20 cellular contexts compared by ENCODE assay signal in the genomic region with DNA sequence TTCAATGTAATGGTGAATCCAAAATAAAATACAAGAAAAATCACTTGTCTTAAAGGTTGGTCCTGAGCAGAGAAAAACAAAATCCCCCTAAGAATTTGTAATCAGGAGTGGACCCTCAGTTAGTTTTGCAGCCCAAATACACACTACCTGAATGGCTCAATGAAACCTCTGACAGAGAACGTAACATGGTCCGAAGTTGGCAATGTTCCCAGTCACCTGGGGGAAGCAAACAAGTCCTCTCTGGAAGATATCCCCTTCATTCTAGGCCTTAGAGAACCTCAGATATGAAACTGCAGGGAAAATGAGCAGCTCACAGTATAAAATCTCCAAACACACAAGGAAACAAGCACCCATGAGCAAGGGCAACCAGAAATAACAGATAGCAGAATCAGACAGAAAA. TPM values are rescaled to one million over a fixed set of nuclear protein-coding genes. Genes with fewer than 3 reads are reported as not detected.
A peak's percentile ranks its signal among the peaks of the same experiment; 100 is the strongest.
DNase-seq lines count a peak whose midpoint lies in the region; ATAC-seq, FAIRE-seq and TF ChIP-seq lines count a peak whose summit lies in the region.
"Had no signal": no experiment of that assay in that cellular context is flagged by ENCODE, and none has a peak within 500 bp of the region (broad histone marks: within the 10 kb centered on the region; RNA-seq: fewer than 3 reads in every experiment).

No MANE protein-coding gene starts in this region.

- TF ChIP-seq CTCF in K562 (IDR thresholded peaks at IDR 0.05 in 2 of 3, conservative IDR thresholded peaks at IDR 0.05 in 1 of 3; ENCODE audit: insufficient read depth in 2 of 3, low read depth in 1 of 3, low read length in 3 of 3) = no peak
- TF ChIP-seq CTCF in testis (IDR thresholded peaks at IDR 0.05) = no peak

- no TSS peak for BruUV-seq in K562 (replicated peaks; lab: Mats Ljungman, UMichigan)

- H3K27me3 ChIP-seq in K562 (ENCODE audit: control insufficient read depth in 2 of 2, insufficient read depth in 2 of 2, low read length in 2 of 2) (no peaks in the 10 kb centered on the region), testis (no peaks in the 10 kb centered on the region)

- H4K20me1 ChIP-seq in K562 (replicated peaks; ENCODE audit: control insufficient read depth, insufficient read depth, low read length) = no peaks in the 10 kb centered on the region

- ATAC-seq in K562 = no peak
- ATAC-seq: HCT116, T-helper 17 cell had no signal

- POLR2A ChIA-PET in K562 (lab: Yijun Ruan, JAX) = interaction anchor here (1.1 kb wide), 1 partner anchor 14 kb away, joined by 3 read pairs; no protein-coding TSS in a partner anchor

- H3K27ac ChIP-seq in K562 (ENCODE audit: extremely low read depth, low read depth, low read length) = no peak overlapping the region
- no peak overlapping the region for H3K27ac ChIP-seq in testis
- H3K27ac ChIP-seq: PC-9, RWPE1, SK-N-MC had no signal

- 6% methylated on average over 2 of the region's 2 CpGs for WGBS in K562 (ENCODE audit: insufficient coverage, low coverage, missing lambda C conversion rate)
- 88% methylated on average over 2 of the region's 2 CpGs for WGBS in testis, 2 donors

- DNase-seq in NCI-H748 (lab: John Stamatoyannopoulos, UW; ENCODE audit: unreplicated experiment) (peak; percentile 57), NCI-H748 treated with DMSO at 0.1 percent for 48 hours (lab: John Stamatoyannopoulos, UW) (no peak), NCI-H69 (lab: John Stamatoyannopoulos, UW) (peak; percentile 74), K562 (ENCODE audit: extremely low read depth in 1 of 4, low spot score in 3 of 4) (peak in 1 of 4 experiments; percentile 14), testis (peak; percentile 5), NOMO-1 (lab: John Stamatoyannopoulos, UW; ENCODE audit: unreplicated experiment in 2 of 2) (no peak), NCI-H526 treated with DMSO at 0.1 percent for 48 hours (lab: John Stamatoyannopoulos, UW) (no peak)
- DNase-seq: CD4-positive, CD25-positive, alpha-beta regulatory T cell; GDM1; Karpas-422; NCI-H1436 treated with DMSO at 0.1 percent for 48 hours; NCI-H2029 treated with DMSO at 0.1 percent for 48 hours; PC-9; SHP77 treated with DMSO at 0.1 percent for 48 hours; SW 1271; T-helper 17 cell had no signal

- no peak for TF ChIP-seq POLR2A in K562 (conservative IDR thresholded peaks at IDR 0.05)
- TF ChIP-seq POLR2A in testis (IDR thresholded peaks at IDR 0.05) = no peak

- no peak for TF ChIP-seq EP300 in K562 (IDR thresholded peaks at IDR 0.05; ENCODE audit: low read length)

- no peak overlapping the region for H3K4me2 ChIP-seq in K562 (ENCODE audit: insufficient read depth, low read length)
- H3K4me2 ChIP-seq: PC-9 had no signal

- H3K9me3 ChIP-seq in K562 (replicated peaks; ENCODE audit: control insufficient read depth, insufficient read depth, low read depth, low read length) = no peaks in the 10 kb centered on the region
- H3K9me3 ChIP-seq in testis = no peaks in the 10 kb centered on the region

- no peak overlapping the region for H3K4me3 ChIP-seq in K562
- H3K4me3 ChIP-seq in testis = no peak overlapping the region
- H3K4me3 ChIP-seq: PC-9, SK-N-MC had no signal

- no peak for FAIRE-seq in K562 (lab: Jason Lieb, UNC)
- FAIRE-seq: H1 had no signal

- H2AFZ ChIP-seq in K562 (ENCODE audit: low read depth, low read length) = no peak overlapping the region
- H2AFZ ChIP-seq: PC-9 had no signal

- H3K4me1 ChIP-seq in K562 (replicated peaks in 1 of 2; ENCODE audit: control insufficient read depth in 2 of 2, insufficient read depth in 2 of 2, low read length in 2 of 2) (no peaks in the 10 kb centered on the region), testis (no peaks in the 10 kb centered on the region)

- no peaks in the 10 kb centered on the region for H3K9me1 ChIP-seq in K562 (ENCODE audit: control insufficient read depth, insufficient read depth, low read length)

- no peak for TF ChIP-seq RAD21 in K562 (CRISPR knock-in tag; conservative IDR thresholded peaks at IDR 0.05 in 1 of 2, IDR thresholded peaks at IDR 0.05 in 1 of 2)

- in situ Hi-C loops in K562 (cut with MboI) = no loop called here

- H3K36me3 ChIP-seq in K562 (ENCODE audit: control insufficient read depth, insufficient read depth, low read length) = no peaks in the 10 kb centered on the region
- H3K36me3 ChIP-seq in testis (ENCODE audit: low read depth, missing control alignments) = no peaks in the 10 kb centered on the region

- CTCF ChIA-PET in K562 (lab: Yijun Ruan, JAX; ENCODE audit: low intra/inter-chr PET ratio) = no interaction called here

- no peaks in the 10 kb centered on the region for H3K79me2 ChIP-seq in K562 (ENCODE audit: control insufficient read depth, insufficient read depth, low read length)

- no peak overlapping the region for H3K9ac ChIP-seq in K562 (ENCODE audit: insufficient read depth in 1 of 2, low read depth in 2 of 2, low read length in 2 of 2)

- intact Hi-C loops in K562 (cut with micrococcal nuclease) = no loop called here
- intact Hi-C loops in testis (cut with DNase I; ENCODE audit: low total_unique reads) = no loop called here

TF ChIP-seq in K562, 482 proteins besides CTCF, POLR2A, EP300 and RAD21:
- TF ChIP-seq SREBF1 (IDR thresholded peaks at IDR 0.05; ENCODE audit: borderline replicate concordance, low read depth, low read length) (no peak), RCOR1 (IDR thresholded peaks at IDR 0.05; ENCODE audit: borderline replicate concordance in 1 of 2, low read depth in 2 of 2, low read length in 2 of 2) (no peak), NFIC (IDR thresholded peaks at IDR 0.05) (peak; percentile 51), ZNF239 (CRISPR knock-in tag; IDR thresholded peaks at IDR 0.05) (no peak)

RNA-seq across cellular contexts. Expression of a gene that starts 58.2 kb away (rescaled TPM):
- 39.3 and 72.1 TPM in 2 replicates for total RNA-seq in K562 (2011; cell fraction: chromatin; rRNA removed; ENCODE audit: low replicate concordance)
- 17.2 and 19.9 TPM in 2 replicates for total RNA-seq in K562 (2011; cell fraction: nucleolus; rRNA removed)
- 24.6 and 25.3 TPM in 2 replicates for total RNA-seq in K562 (2011; cell fraction: nucleoplasm; rRNA removed)
- total RNA-seq in K562 (2014; rRNA removed) (17.8 and 20.0 TPM in 2 replicates), K562 (2014; rRNA removed; fragmentation: Illumina TruSeq; extraction: Trizol) (16.3 and 16.6 TPM in 2 replicates), K562 (2015; rRNA removed; fragmentation: Illumina TruSeq; extraction: Trizol) (15.8 and 16.7 TPM in 2 replicates), K562 (2021) (34.7 and 35.5 TPM in 2 replicates), testis (10 to 100 TPM; 65.5 to 81.0 TPM)
- polyA plus RNA-seq in K562 (2011; rRNA removed) (12.6 and 19.4 TPM in 2 replicates), K562 (2014; fragmentation: Illumina TruSeq; extraction: Trizol) (30.8 and 32.0 TPM in 2 replicates), K562 (2014; fragmentation: Nextera tagmentation; extraction: Ambion mirVana) (1 to 10 TPM; 3.3 to 3.8 TPM), K562 (2014; rRNA removed) (24.0 and 25.0 TPM in 2 replicates), testis (ENCODE audit: insufficient read depth, low read depth, low replicate concordance) (64.8 TPM)
- polyA plus RNA-seq in K562 (2011; cell fraction: cytosol; rRNA removed) = 5.1 and 10.8 TPM in 2 replicates
- polyA plus RNA-seq in K562 (2011; cell fraction: nucleus; rRNA removed) = 33.7 and 39.5 TPM in 2 replicates
- 25.6 and 28.0 TPM in 2 replicates for polyA plus RNA-seq in K562 (2012)
- polyA minus RNA-seq in K562 (2011; rRNA and poly(A)+ RNA removed) = 23.7 and 24.2 TPM in 2 replicates
- 23.6 and 25.3 TPM in 2 replicates for polyA minus RNA-seq in K562 (2011; cell fraction: cytosol; rRNA and poly(A)+ RNA removed)
- polyA minus RNA-seq in K562 (2011; cell fraction: nucleus; rRNA and poly(A)+ RNA removed) = 9.2 and 16.8 TPM in 2 replicates

RNA-seq across cellular contexts. Expression of a gene that starts 58.7 kb away (rescaled TPM):
- 56.1 and 169 TPM in 2 replicates for total RNA-seq in K562 (2011; cell fraction: chromatin; rRNA removed; ENCODE audit: low replicate concordance)
- total RNA-seq in K562 (2011; cell fraction: nucleolus; rRNA removed) = 35.4 and 47.6 TPM in 2 replicates
- total RNA-seq in K562 (2011; cell fraction: nucleoplasm; rRNA removed) = 93.7 and 150 TPM in 2 replicates
- 33.8 and 42.2 TPM in 2 replicates for total RNA-seq in K562 (2014; rRNA removed)
- total RNA-seq in K562 (2014; rRNA removed; fragmentation: Illumina TruSeq; extraction: Trizol) = 58.8 and 60.5 TPM in 2 replicates
- 65.0 and 71.0 TPM in 2 replicates for total RNA-seq in K562 (2015; rRNA removed; fragmentation: Illumina TruSeq; extraction: Trizol)
- 50.0 and 58.9 TPM in 2 replicates for total RNA-seq in K562 (2021)
- polyA plus RNA-seq in K562 (2011; rRNA removed) = 113 and 132 TPM in 2 replicates
- polyA plus RNA-seq in K562 (2011; cell fraction: cytosol; rRNA removed) = 47.4 and 79.6 TPM in 2 replicates
- polyA plus RNA-seq in K562 (2011; cell fraction: nucleus; rRNA removed) = 235 and 275 TPM in 2 replicates
- polyA plus RNA-seq in K562 (2012) = 44.0 and 61.6 TPM in 2 replicates
- polyA plus RNA-seq in K562 (2014; fragmentation: Illumina TruSeq; extraction: Trizol) = 87.8 and 115 TPM in 2 replicates
- 10 to 100 TPM; 24.7 to 25.0 TPM for polyA plus RNA-seq in K562 (2014; fragmentation: Nextera tagmentation; extraction: Ambion mirVana)
- 59.9 and 61.8 TPM in 2 replicates for polyA plus RNA-seq in K562 (2014; rRNA removed)
- 94.1 and 99.7 TPM in 2 replicates for polyA minus RNA-seq in K562 (2011; rRNA and poly(A)+ RNA removed)
- 29.5 and 35.7 TPM in 2 replicates for polyA minus RNA-seq in K562 (2011; cell fraction: cytosol; rRNA and poly(A)+ RNA removed)
- polyA minus RNA-seq in K562 (2011; cell fraction: nucleus; rRNA and poly(A)+ RNA removed) = 57.4 and 104 TPM in 2 replicates
- 100 to 1,000 TPM; 134 to 182 TPM for total RNA-seq in testis
- 157 TPM for polyA plus RNA-seq in testis (ENCODE audit: insufficient read depth, low read depth, low replicate concordance)

Comparison
In these comparisons a context has a peak if more than half of its experiments do, and no peak if none do; other contexts are left out.
1. DNase-seq: peak in NCI-H748 (single experiment), NCI-H69 (single experiment) and testis (single experiment); none in NCI-H748 treated with DMSO at 0.1 percent for 48 hours (single experiment), NOMO-1 (0 of 2) and NCI-H526 treated with DMSO at 0.1 percent for 48 hours (single experiment).